Comparison of ENCODE assay signal across 8 cellular contexts in the genomic region with DNA sequence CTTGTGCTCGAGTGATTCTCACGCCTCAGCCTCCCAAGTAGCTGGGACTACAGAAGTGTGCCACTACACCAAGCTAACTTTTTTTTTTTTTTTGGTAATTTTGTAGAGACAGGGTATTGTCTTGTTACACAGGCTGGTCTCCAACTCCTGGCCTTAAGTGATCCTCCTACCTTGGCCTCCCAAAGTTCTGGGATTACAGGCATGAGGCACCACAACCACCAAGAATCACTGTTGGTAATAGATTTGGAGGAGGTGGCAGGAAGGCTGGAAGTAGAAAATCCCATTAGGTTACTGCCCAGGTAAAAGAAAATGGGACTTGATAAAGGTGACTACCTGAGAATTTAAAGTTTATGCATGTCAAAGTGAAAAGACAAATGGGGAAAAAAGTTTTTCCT. TPM values are rescaled to one million over a fixed set of nuclear protein-coding genes. Genes with fewer than 3 reads are reported as not detected.
A peak's percentile ranks its signal among the peaks of the same experiment; 100 is the strongest.
DNase-seq lines count a peak whose midpoint lies in the region; ATAC-seq and TF ChIP-seq lines count a peak whose summit lies in the region.

No MANE protein-coding gene starts in this region.

- BruUV-seq in Calu3 (replicated peaks; lab: Mats Ljungman, UMichigan), result no TSS peak

- H3K36me3 Mint-ChIP-seq in Calu3 (ENCODE audit: insufficient read depth, unreplicated experiment), result peaks cover 47% of the 10 kb centered on the region
- peaks cover 24% of the 10 kb centered on the region for H3K36me3 Mint-ChIP-seq in central memory CD8-positive, alpha-beta T cell (ENCODE audit: insufficient read depth)
- peaks cover 5% of the 10 kb centered on the region for H3K36me3 Mint-ChIP-seq in nephron progenitor cell (ENCODE audit: low read depth)

- DNase-seq in Calu3 (no peak), MG63 (no peak), nephron progenitor cell (no peak), cortex of kidney (lab: John Stamatoyannopoulos, UW) (no peak), NCI-H1436 (lab: John Stamatoyannopoulos, UW) (no peak)
- no peak for DNase-seq in central memory CD8-positive, alpha-beta T cell (ENCODE audit: low spot score in 2 of 2)
- no peak for DNase-seq in stimulated activated CD4-positive, alpha-beta T cell treated with anti-CD3 and anti-CD28 coated beads, Interleukin-15, amount 100 ng/mL, for 24 hours

- no peaks in the 10 kb centered on the region for H3K27me3 Mint-ChIP-seq in Calu3 (ENCODE audit: unreplicated experiment)
- no peaks in the 10 kb centered on the region for H3K27me3 Mint-ChIP-seq in central memory CD8-positive, alpha-beta T cell
- H3K27me3 Mint-ChIP-seq in nephron progenitor cell (ENCODE audit: low read depth, poor library complexity), result peaks cover 10% of the 10 kb centered on the region

- H3K4me3 Mint-ChIP-seq in Calu3 (ENCODE audit: low read depth, unreplicated experiment) (peak overlapping the region; percentile 96), nephron progenitor cell (peak overlapping the region; percentile 93)
- peak overlapping the region; percentile 86 for H3K4me3 Mint-ChIP-seq in central memory CD8-positive, alpha-beta T cell

- intact Hi-C loops in Calu3 (cut with micrococcal nuclease; ENCODE audit: unreplicated experiment), result loop anchor here (5.0 kb wide), 1 partner anchor 50 kb away; no protein-coding TSS in a partner anchor

- TF ChIP-seq CTCF in Calu3 (IDR thresholded peaks at IDR 0.05; ENCODE audit: unreplicated experiment) (no peak), nephron progenitor cell (IDR thresholded peaks at IDR 0.05) (no peak)

- no peaks in the 10 kb centered on the region for H3K9me3 ChIP-seq in MG63

- CTCF ChIA-PET in Calu3 (lab: Charles Lee), result no interaction called here

- peaks cover 2% of the 10 kb centered on the region for H3K9me3 Mint-ChIP-seq in Calu3 (ENCODE audit: low read depth, unreplicated experiment)
- no peaks in the 10 kb centered on the region for H3K9me3 Mint-ChIP-seq in central memory CD8-positive, alpha-beta T cell
- H3K9me3 Mint-ChIP-seq in nephron progenitor cell, result no peaks in the 10 kb centered on the region

- peak overlapping the region; percentile 76 for H3K4me3 ChIP-seq in MG63

- H3K4me1 Mint-ChIP-seq in Calu3 (ENCODE audit: low read depth, unreplicated experiment), result peaks cover 36% of the 10 kb centered on the region
- peaks cover 41% of the 10 kb centered on the region for H3K4me1 Mint-ChIP-seq in central memory CD8-positive, alpha-beta T cell
- H3K4me1 Mint-ChIP-seq in nephron progenitor cell, result peaks cover 43% of the 10 kb centered on the region

- no peaks in the 10 kb centered on the region for H3K27me3 ChIP-seq in MG63

- peaks cover 9% of the 10 kb centered on the region for H3K36me3 ChIP-seq in MG63

- peak overlapping the region; percentile 97 for H3K27ac Mint-ChIP-seq in Calu3 (ENCODE audit: unreplicated experiment)
- no peak overlapping the region for H3K27ac Mint-ChIP-seq in central memory CD8-positive, alpha-beta T cell (ENCODE audit: low read depth)
- no peak overlapping the region for H3K27ac Mint-ChIP-seq in nephron progenitor cell

- no peak for ATAC-seq in central memory CD8-positive, alpha-beta T cell (replicated peaks; ENCODE audit: extremely low read depth, poor library complexity, severe bottlenecking)
- no peak for ATAC-seq in HG02571 (IDR thresholded peaks at IDR 0.05; ENCODE audit: unreplicated experiment)

RNA-seq across cellular contexts. Expression of a gene that starts 1.4 kb away (rescaled TPM):
- total RNA-seq in Calu3 (2022), result 28.9 and 32.4 TPM in 2 replicates
- total RNA-seq in MG63 (2014; rRNA removed; shearing (Covaris generic); ENCODE audit: low replicate concordance), result 30.3 and 49.7 TPM in 2 replicates

RNA-seq across cellular contexts. Expression of a gene that starts 36.7 kb away (rescaled TPM):
- total RNA-seq in Calu3 (2022), result 12.8 and 13.8 TPM in 2 replicates
- 7.2 and 10.8 TPM in 2 replicates for total RNA-seq in MG63 (2014; rRNA removed; shearing (Covaris generic); ENCODE audit: low replicate concordance)

RNA-seq across cellular contexts. Expression of a gene that starts 43.0 kb away (rescaled TPM):
- 1.4 TPM in 2 replicates for total RNA-seq in Calu3 (2022)
- not detected in 2 replicates for total RNA-seq in MG63 (2014; rRNA removed; shearing (Covaris generic); ENCODE audit: low replicate concordance)

RNA-seq across cellular contexts. Expression of a gene that starts 44.1 kb away (rescaled TPM):
- 42.0 and 56.5 TPM in 2 replicates for total RNA-seq in Calu3 (2022)
- total RNA-seq in MG63 (2014; rRNA removed; shearing (Covaris generic); ENCODE audit: low replicate concordance), result 26.9 and 31.3 TPM in 2 replicates
